In the genomic region with DNA sequence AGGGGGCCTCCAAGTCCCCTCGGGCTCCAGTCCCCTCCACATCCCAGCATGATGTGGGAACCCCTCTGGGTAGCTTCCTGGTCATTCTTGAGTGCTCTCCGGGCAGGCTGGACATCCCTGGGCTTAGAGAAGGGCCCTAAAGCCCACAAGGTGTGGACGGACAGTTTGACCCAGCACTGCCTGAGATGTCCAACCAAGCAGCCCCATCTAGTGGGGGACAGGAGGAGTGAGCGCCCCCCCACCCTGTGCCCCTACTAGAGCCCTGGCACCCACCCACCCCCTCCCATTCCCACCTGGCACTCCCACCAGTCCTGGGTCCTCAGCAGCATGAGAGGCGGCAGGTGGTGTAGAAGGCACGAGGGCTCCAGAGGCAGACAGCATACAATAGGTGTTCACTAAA, we compare ENCODE assay signal across 2 cellular contexts.
TF ChIP-seq lines count a peak whose summit lies in the region.

No MANE protein-coding gene starts in this region.

TF ChIP-seq in HCT116, 20 proteins besides CTCF, POLR2A, EP300 and RAD21 (continued from another document):
- TF ChIP-seq YY1 (IDR thresholded peaks at IDR 0.05; ENCODE audit: extremely low read depth, insufficient replicate concordance, low read depth, low read length) (no peak), ELF1 (IDR thresholded peaks at IDR 0.05; ENCODE audit: borderline replicate concordance, low read depth) (no peak), SIN3A (IDR thresholded peaks at IDR 0.05; ENCODE audit: low read depth) (no peak), CEBPB (IDR thresholded peaks at IDR 0.05; ENCODE audit: low read depth) (no peak), CBX3 (IDR thresholded peaks at IDR 0.05; ENCODE audit: low read depth) (no peak), SRF (IDR thresholded peaks at IDR 0.05; ENCODE audit: low read depth) (no peak), EGR1 (IDR thresholded peaks at IDR 0.05; ENCODE audit: low read depth) (no peak), TCF7L2 (IDR thresholded peaks at IDR 0.05; ENCODE audit: borderline replicate concordance, extremely low read depth, insufficient read depth, insufficient read length) (no peak)
- TF ChIP-seq, protein P1, sequence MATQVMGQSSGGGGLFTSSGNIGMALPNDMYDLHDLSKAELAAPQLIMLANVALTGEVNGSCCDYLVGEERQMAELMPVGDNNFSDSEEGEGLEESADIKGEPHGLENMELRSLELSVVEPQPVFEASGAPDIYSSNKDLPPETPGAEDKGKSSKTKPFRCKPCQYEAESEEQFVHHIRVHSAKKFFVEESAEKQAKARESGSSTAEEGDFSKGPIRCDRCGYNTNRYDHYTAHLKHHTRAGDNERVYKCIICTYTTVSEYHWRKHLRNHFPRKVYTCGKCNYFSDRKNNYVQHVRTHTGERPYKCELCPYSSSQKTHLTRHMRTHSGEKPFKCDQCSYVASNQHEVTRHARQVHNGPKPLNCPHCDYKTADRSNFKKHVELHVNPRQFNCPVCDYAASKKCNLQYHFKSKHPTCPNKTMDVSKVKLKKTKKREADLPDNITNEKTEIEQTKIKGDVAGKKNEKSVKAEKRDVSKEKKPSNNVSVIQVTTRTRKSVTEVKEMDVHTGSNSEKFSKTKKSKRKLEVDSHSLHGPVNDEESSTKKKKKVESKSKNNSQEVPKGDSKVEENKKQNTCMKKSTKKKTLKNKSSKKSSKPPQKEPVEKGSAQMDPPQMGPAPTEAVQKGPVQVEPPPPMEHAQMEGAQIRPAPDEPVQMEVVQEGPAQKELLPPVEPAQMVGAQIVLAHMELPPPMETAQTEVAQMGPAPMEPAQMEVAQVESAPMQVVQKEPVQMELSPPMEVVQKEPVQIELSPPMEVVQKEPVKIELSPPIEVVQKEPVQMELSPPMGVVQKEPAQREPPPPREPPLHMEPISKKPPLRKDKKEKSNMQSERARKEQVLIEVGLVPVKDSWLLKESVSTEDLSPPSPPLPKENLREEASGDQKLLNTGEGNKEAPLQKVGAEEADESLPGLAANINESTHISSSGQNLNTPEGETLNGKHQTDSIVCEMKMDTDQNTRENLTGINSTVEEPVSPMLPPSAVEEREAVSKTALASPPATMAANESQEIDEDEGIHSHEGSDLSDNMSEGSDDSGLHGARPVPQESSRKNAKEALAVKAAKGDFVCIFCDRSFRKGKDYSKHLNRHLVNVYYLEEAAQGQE (IDR thresholded peaks at IDR 0.05; ENCODE audit: low read depth), result no peak
- TF ChIP-seq, protein P2, sequence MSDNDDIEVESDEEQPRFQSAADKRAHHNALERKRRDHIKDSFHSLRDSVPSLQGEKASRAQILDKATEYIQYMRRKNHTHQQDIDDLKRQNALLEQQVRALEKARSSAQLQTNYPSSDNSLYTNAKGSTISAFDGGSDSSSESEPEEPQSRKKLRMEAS (IDR thresholded peaks at IDR 0.05), result no peak
- TF ChIP-seq, protein P3, sequence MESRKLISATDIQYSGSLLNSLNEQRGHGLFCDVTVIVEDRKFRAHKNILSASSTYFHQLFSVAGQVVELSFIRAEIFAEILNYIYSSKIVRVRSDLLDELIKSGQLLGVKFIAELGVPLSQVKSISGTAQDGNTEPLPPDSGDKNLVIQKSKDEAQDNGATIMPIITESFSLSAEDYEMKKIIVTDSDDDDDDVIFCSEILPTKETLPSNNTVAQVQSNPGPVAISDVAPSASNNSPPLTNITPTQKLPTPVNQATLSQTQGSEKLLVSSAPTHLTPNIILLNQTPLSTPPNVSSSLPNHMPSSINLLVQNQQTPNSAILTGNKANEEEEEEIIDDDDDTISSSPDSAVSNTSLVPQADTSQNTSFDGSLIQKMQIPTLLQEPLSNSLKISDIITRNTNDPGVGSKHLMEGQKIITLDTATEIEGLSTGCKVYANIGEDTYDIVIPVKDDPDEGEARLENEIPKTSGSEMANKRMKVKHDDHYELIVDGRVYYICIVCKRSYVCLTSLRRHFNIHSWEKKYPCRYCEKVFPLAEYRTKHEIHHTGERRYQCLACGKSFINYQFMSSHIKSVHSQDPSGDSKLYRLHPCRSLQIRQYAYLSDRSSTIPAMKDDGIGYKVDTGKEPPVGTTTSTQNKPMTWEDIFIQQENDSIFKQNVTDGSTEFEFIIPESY (IDR thresholded peaks at IDR 0.05; ENCODE audit: extremely low read depth, insufficient replicate concordance, low read length), result no peak

TF ChIP-seq in GM12878, 131 proteins besides CTCF, POLR2A, EP300 and RAD21 (continued from another document):
- no peak for TF ChIP-seq CBFB (IDR thresholded peaks at IDR 0.05; ENCODE audit: low read depth)
- no peak for TF ChIP-seq ATF7 (IDR thresholded peaks at IDR 0.05; ENCODE audit: low read depth)
- TF ChIP-seq, protein P4, sequence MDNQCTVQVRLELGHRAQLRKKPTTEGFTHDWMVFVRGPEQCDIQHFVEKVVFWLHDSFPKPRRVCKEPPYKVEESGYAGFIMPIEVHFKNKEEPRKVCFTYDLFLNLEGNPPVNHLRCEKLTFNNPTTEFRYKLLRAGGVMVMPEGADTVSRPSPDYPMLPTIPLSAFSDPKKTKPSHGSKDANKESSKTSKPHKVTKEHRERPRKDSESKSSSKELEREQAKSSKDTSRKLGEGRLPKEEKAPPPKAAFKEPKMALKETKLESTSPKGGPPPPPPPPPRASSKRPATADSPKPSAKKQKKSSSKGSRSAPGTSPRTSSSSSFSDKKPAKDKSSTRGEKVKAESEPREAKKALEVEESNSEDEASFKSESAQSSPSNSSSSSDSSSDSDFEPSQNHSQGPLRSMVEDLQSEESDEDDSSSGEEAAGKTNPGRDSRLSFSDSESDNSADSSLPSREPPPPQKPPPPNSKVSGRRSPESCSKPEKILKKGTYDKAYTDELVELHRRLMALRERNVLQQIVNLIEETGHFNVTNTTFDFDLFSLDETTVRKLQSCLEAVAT (IDR thresholded peaks at IDR 0.05), result no peak
- TF ChIP-seq SRF (IDR thresholded peaks at IDR 0.05; ENCODE audit: low read depth in 2 of 2, low read length in 2 of 2), result no peak
- TF ChIP-seq TAF1 (IDR thresholded peaks at IDR 0.05; ENCODE audit: borderline replicate concordance, low read depth, low read length), result no peak
- TF ChIP-seq, protein P5, sequence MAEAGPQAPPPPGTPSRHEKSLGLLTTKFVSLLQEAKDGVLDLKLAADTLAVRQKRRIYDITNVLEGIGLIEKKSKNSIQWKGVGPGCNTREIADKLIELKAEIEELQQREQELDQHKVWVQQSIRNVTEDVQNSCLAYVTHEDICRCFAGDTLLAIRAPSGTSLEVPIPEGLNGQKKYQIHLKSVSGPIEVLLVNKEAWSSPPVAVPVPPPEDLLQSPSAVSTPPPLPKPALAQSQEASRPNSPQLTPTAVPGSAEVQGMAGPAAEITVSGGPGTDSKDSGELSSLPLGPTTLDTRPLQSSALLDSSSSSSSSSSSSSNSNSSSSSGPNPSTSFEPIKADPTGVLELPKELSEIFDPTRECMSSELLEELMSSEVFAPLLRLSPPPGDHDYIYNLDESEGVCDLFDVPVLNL (IDR thresholded peaks at IDR 0.05; ENCODE audit: low read depth, low read length), result no peak
- TF ChIP-seq, protein P6, sequence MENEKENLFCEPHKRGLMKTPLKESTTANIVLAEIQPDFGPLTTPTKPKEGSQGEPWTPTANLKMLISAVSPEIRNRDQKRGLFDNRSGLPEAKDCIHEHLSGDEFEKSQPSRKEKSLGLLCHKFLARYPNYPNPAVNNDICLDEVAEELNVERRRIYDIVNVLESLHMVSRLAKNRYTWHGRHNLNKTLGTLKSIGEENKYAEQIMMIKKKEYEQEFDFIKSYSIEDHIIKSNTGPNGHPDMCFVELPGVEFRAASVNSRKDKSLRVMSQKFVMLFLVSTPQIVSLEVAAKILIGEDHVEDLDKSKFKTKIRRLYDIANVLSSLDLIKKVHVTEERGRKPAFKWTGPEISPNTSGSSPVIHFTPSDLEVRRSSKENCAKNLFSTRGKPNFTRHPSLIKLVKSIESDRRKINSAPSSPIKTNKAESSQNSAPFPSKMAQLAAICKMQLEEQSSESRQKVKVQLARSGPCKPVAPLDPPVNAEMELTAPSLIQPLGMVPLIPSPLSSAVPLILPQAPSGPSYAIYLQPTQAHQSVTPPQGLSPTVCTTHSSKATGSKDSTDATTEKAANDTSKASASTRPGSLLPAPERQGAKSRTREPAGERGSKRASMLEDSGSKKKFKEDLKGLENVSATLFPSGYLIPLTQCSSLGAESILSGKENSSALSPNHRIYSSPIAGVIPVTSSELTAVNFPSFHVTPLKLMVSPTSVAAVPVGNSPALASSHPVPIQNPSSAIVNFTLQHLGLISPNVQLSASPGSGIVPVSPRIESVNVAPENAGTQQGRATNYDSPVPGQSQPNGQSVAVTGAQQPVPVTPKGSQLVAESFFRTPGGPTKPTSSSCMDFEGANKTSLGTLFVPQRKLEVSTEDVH (IDR thresholded peaks at IDR 0.05; ENCODE audit: low read depth, partially characterized antibody), result no peak
- no peak for TF ChIP-seq MEF2B (IDR thresholded peaks at IDR 0.05; ENCODE audit: partially characterized antibody, poor library complexity, severe bottlenecking)
- no peak for TF ChIP-seq ZNF384 (IDR thresholded peaks at IDR 0.05; ENCODE audit: borderline replicate concordance, low read depth, low read length)
- no peak for TF ChIP-seq EGR1 (IDR thresholded peaks at IDR 0.05; ENCODE audit: borderline replicate concordance in 1 of 2, low read depth in 2 of 2, low read length in 2 of 2)
